ENCODE assay signal across 1 cellular context in the genomic region with DNA sequence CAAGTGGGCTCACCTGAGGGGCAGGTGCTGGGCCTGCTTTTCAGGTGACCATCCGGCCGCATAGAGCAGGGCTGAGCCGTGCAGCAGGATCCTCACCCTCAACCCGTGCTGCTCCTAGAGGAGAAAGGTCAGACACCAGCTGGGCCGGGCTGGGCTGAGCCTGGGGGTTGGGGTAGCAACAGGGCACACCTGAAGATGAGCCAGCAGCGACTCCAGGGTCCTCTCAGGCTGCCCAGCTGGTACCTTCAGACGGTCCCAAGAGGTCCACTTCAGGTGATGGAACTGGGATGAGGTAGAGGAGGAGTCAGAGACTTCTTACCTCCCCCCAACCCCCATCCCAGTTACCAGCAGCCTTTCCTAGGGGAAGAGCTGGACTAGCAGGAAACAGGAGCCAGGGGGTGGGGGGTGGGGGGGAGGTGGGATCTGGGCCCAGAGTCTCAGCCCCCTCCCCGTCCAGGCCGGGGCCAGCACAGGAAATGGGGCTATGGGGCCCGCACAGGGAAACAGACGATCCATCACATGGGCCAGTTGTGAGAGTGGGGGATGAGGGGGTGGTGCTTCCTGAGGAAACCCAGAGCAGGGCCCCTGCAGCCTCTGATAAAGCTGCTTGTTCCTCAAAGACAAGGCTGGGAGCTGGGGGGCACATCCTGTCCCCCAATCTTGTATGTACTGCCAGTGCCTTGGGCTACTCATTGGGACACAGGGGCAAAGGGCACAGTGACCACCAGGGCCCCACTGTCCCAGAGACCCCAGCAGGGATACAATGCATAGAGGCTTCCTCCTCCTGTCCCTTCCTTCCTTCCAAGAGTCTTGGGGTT.
TF ChIP-seq lines count a peak whose summit lies in the region.

No MANE protein-coding gene starts in this region.

TF ChIP-seq in liver, 16 proteins besides CTCF, POLR2A, EP300 and RAD21:
- TF ChIP-seq REST (IDR thresholded peaks at IDR 0.05) (no peak), SP1 (IDR thresholded peaks at IDR 0.05) (no peak), NR2F2 (IDR thresholded peaks at IDR 0.05) (peak; percentile 72), HNF4G (IDR thresholded peaks at IDR 0.05) (no peak), ATF3 (IDR thresholded peaks at IDR 0.05) (no peak), GABPA (IDR thresholded peaks at IDR 0.05 in 1 of 2, conservative IDR thresholded peaks at IDR 0.05 in 1 of 2) (no peak)
- TF ChIP-seq, protein P1, sequence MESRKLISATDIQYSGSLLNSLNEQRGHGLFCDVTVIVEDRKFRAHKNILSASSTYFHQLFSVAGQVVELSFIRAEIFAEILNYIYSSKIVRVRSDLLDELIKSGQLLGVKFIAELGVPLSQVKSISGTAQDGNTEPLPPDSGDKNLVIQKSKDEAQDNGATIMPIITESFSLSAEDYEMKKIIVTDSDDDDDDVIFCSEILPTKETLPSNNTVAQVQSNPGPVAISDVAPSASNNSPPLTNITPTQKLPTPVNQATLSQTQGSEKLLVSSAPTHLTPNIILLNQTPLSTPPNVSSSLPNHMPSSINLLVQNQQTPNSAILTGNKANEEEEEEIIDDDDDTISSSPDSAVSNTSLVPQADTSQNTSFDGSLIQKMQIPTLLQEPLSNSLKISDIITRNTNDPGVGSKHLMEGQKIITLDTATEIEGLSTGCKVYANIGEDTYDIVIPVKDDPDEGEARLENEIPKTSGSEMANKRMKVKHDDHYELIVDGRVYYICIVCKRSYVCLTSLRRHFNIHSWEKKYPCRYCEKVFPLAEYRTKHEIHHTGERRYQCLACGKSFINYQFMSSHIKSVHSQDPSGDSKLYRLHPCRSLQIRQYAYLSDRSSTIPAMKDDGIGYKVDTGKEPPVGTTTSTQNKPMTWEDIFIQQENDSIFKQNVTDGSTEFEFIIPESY (IDR thresholded peaks at IDR 0.05), result no peak
